9 cellular contexts compared by ENCODE assay signal in genomic region chr1:155012760-155013602, GRCh38. TPM values are rescaled to one million over a fixed set of nuclear protein-coding genes. Genes with fewer than 3 reads are reported as not detected.
DNase-seq lines count a peak whose midpoint lies in the region; ATAC-seq, FAIRE-seq and TF ChIP-seq lines count a peak whose summit lies in the region.
"Had no signal": no experiment of that assay in that cellular context is flagged by ENCODE, and none has a peak within 500 bp of the region (broad histone marks: within the 10 kb centered on the region; RNA-seq: fewer than 3 reads in every experiment).

No MANE protein-coding gene starts in this region.

- peak overlapping the region in 9 of 10 donors; percentile 2 to 57 (median 47) for H3K4me3 Mint-ChIP-seq in naive thymus-derived CD8-positive, alpha-beta T cell

- CTCF ChIA-PET in A673 (lab: Charles Lee) = interaction anchor here (0.6 kb wide), 3 partner anchors 85 to 466 kb away, joined by 6 to 10 read pairs (median 6); no protein-coding TSS in a partner anchor

- no peaks in the 10 kb centered on the region for H3K9me3 Mint-ChIP-seq in naive thymus-derived CD8-positive, alpha-beta T cell

- no peak for FAIRE-seq in D721Med (lab: Jason Lieb, UNC)

- peaks cover 33 to 85% (median 81%) of the 10 kb centered on the region in 4 donors for H3K4me1 Mint-ChIP-seq in naive thymus-derived CD8-positive, alpha-beta T cell

- no TSS peak for BruUV-seq in A673 (replicated peaks; lab: Mats Ljungman, UMichigan)

- intact Hi-C loops in A673 (cut with micrococcal nuclease; ENCODE audit: unreplicated experiment) = no loop called here
- intact Hi-C loops in body of pancreas (cut with DNase I) = loop anchor here (5.0 kb wide), 1 partner anchor 51 kb away; the partner anchor contains the start of gene PYGO2

- no peak for ATAC-seq in body of pancreas
- ATAC-seq in naive thymus-derived CD8-positive, alpha-beta T cell = no peak

- no peak for TF ChIP-seq POLR2A in body of pancreas (IDR thresholded peaks at IDR 0.05)

- H3K9me3 ChIP-seq in A673 (ENCODE audit: low read depth, low read length, poor library complexity, severe bottlenecking) (no peaks in the 10 kb centered on the region), body of pancreas (no peaks in the 10 kb centered on the region)

- H3K4me3 ChIP-seq in A673 (ENCODE audit: low read depth, low read length, poor library complexity, severe bottlenecking) = no peak overlapping the region
- H3K4me3 ChIP-seq in HL-60 (replicated peaks; ENCODE audit: insufficient read depth, low read length) = no peak overlapping the region
- H3K4me3 ChIP-seq in body of pancreas = no peak overlapping the region

- no peaks in the 10 kb centered on the region for H3K27me3 ChIP-seq in A673 (replicated peaks; ENCODE audit: insufficient read depth, low read depth, low read length, poor library complexity)
- no peaks in the 10 kb centered on the region for H3K27me3 ChIP-seq in HL-60 (ENCODE audit: insufficient read depth, poor library complexity, severe bottlenecking)
- H3K27me3 ChIP-seq in body of pancreas = no peaks in the 10 kb centered on the region

- peak overlapping the region in 8 of 10 donors; percentile 28 to 88 (median 70) for H3K27ac Mint-ChIP-seq in naive thymus-derived CD8-positive, alpha-beta T cell

- H3K27me3 Mint-ChIP-seq in naive thymus-derived CD8-positive, alpha-beta T cell = no peaks in the 10 kb centered on the region

- TF ChIP-seq CTCF in A673 (conservative IDR thresholded peaks at IDR 0.05; ENCODE audit: low read depth, low read length) (no peak), HL-60 (IDR thresholded peaks at IDR 0.05; ENCODE audit: insufficient read depth, low read length) (no peak), body of pancreas (IDR thresholded peaks at IDR 0.05) (no peak), D721Med (IDR thresholded peaks at IDR 0.05; ENCODE audit: insufficient read depth, missing control alignments) (no peak)

- H3K27ac ChIP-seq in A673 (ENCODE audit: low read depth, low read length, poor library complexity, severe bottlenecking) = peak overlapping the region; percentile 42
- peak overlapping the region; percentile 94 for H3K27ac ChIP-seq in HL-60 (replicated peaks)
- H3K27ac ChIP-seq in body of pancreas = peak overlapping the region; percentile 5 to 61 (median 42)

- POLR2A ChIA-PET in A673 (lab: Charles Lee; ENCODE audit: low non-redundant PET) = no interaction called here
- POLR2A ChIA-PET in naive thymus-derived CD8-positive, alpha-beta T cell (lab: Charles Lee) = interaction anchor here (0.6 to 1.9 kb wide), 5 partner anchors 9 to 52 kb away, joined by 3 to 7 read pairs (median 4); no protein-coding TSS in a partner anchor

- H3K36me3 ChIP-seq in A673 (ENCODE audit: insufficient read depth, low read length, poor library complexity, severe bottlenecking) (peaks cover 16% of the 10 kb centered on the region), body of pancreas (replicated peaks in 1 of 2; ENCODE audit: insufficient read depth in 1 of 2, low read depth in 2 of 2) (peaks cover 0 to 7% of the 10 kb centered on the region in 2 donors)

- no peak for DNase-seq in A673 (ENCODE audit: low spot score)
- DNase-seq in HL-60 (ENCODE audit: low read depth in 1 of 2, low spot score in 1 of 2) = peak in 1 of 2 experiments; percentile 36
- no peak for DNase-seq in body of pancreas
- no peak for DNase-seq in naive thymus-derived CD8-positive, alpha-beta T cell
- no peak for DNase-seq in NOMO-1 treated with dmso at 0.1 percent for 144 hours (lab: John Stamatoyannopoulos, UW; ENCODE audit: unreplicated experiment)
- DNase-seq in D721Med (ENCODE audit: insufficient read length, low spot score) = no peak
- no peak for DNase-seq in iPS-NIHi7 (ENCODE audit: extremely low spot score)
- DNase-seq in NCI-H1105 treated with DMSO at 0.1 percent for 48 hours (lab: John Stamatoyannopoulos, UW) = no peak
- DNase-seq: KG1 had no signal

- H3K36me3 Mint-ChIP-seq in naive thymus-derived CD8-positive, alpha-beta T cell = no peaks in the 10 kb centered on the region

- WGBS in body of pancreas, 2 donors = 34 to 41% methylated on average over 2 to 3 of the region's 3 CpGs

- peaks cover 18% of the 10 kb centered on the region for H3K4me1 ChIP-seq in A673 (ENCODE audit: insufficient read depth, low read length, poor library complexity, severe bottlenecking)
- H3K4me1 ChIP-seq in body of pancreas = peaks cover 78% of the 10 kb centered on the region

RNA-seq across cellular contexts. Expression of gene ZBTB7B, which starts 10.4 kb away (rescaled TPM):
- total RNA-seq in A673 (2021) = 19.2 and 21.8 TPM in 2 replicates
- 10 to 100 TPM; 30.1 to 34.3 TPM for total RNA-seq in body of pancreas
- 10 to 100 TPM; 12.9 to 13.1 TPM for total RNA-seq in naive thymus-derived CD8-positive, alpha-beta T cell
- polyA plus RNA-seq in naive thymus-derived CD8-positive, alpha-beta T cell = under 1 TPM; 0.12 to 0.59 (median 0.46) TPM

RNA-seq across cellular contexts. Expression of gene LENEP, which starts 19.6 kb away (rescaled TPM):
- 1.4 and 1.7 TPM in 2 replicates for total RNA-seq in A673 (2021)
- not detected for total RNA-seq in body of pancreas
- total RNA-seq in naive thymus-derived CD8-positive, alpha-beta T cell = under 1 TPM; 0.77 to 0.91 TPM
- not detected for polyA plus RNA-seq in naive thymus-derived CD8-positive, alpha-beta T cell

RNA-seq across cellular contexts. Expression of gene DCST2, which starts 20.6 kb away (rescaled TPM):
- total RNA-seq in A673 (2021) (0.21 TPM in 1 of 2 replicates, not detected in the other), body of pancreas (1 to 10 TPM in 1 of 2 donors, under 1 TPM in 1; 0.33 to 1.8 TPM)
- total RNA-seq in naive thymus-derived CD8-positive, alpha-beta T cell = 1 to 10 TPM in 1 of 2 experiments, under 1 TPM in 1; 0.83 to 1.1 TPM
- polyA plus RNA-seq in naive thymus-derived CD8-positive, alpha-beta T cell = not detected

RNA-seq across cellular contexts. Expression of gene DCST1, which starts 20.6 kb away (rescaled TPM):
- total RNA-seq in A673 (2021) = not detected in 2 replicates
- not detected for total RNA-seq in body of pancreas
- not detected for total RNA-seq in naive thymus-derived CD8-positive, alpha-beta T cell
- not detected for polyA plus RNA-seq in naive thymus-derived CD8-positive, alpha-beta T cell

RNA-seq across cellular contexts. Expression of gene FLAD1, which starts 29.8 kb away (rescaled TPM):
- total RNA-seq in A673 (2021) (82.4 and 84.2 TPM in 2 replicates), body of pancreas (10 to 100 TPM; 10.1 to 51.4 TPM)
- total RNA-seq in naive thymus-derived CD8-positive, alpha-beta T cell = 10 to 100 TPM; 46.6 to 46.8 TPM
- polyA plus RNA-seq in naive thymus-derived CD8-positive, alpha-beta T cell = 10 to 100 TPM; 30.9 to 41.8 (median 31.9) TPM

Comparison
In these comparisons a context has a peak if more than half of its experiments do, and no peak if none do; other contexts are left out.
1. H3K27ac ChIP-seq: peak in every context shown above with its lines; median percentile 94 in HL-60; 42 in A673; 42 in body of pancreas.